In the genomic region with DNA sequence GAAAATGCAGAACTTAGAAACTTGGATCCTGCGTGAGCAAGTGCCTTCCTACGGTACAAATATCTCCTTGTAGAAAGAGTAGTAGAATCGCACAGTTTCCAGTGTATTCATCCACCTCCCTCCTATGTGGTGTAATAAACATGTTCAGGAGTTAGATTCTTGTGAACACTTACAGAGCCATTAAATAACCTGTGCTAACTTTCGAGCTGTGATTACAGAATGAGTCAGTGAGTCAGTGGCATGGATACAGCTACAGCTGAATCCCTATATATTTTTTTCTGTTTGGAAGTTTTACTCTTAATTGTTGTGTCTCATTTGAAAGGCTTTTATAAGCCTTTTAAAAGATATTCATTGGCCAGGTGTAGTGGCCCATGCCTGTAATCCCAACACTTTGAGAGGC, we compare ENCODE assay signal across 15 cellular contexts.
"Had no signal": no experiment of that assay in that cellular context is flagged by ENCODE, and none has a peak within 500 bp of the region (broad histone marks: within the 10 kb centered on the region; RNA-seq: fewer than 3 reads in every experiment).

No MANE protein-coding gene starts in this region.

- H3K4me3 ChIP-seq: adrenal gland, body of pancreas, pancreas, right atrium auricular region, upper lobe of left lung had no signal

- FAIRE-seq: pancreas had no signal

- H3K36me3 ChIP-seq: adrenal gland, pancreas, right atrium auricular region, upper lobe of left lung had no signal

- H3K4me1 ChIP-seq: body of pancreas, pancreas had no signal

- DNase-seq: activated B cell treated with CpG ODN at 0.5 μM for 24 hours; activated CD4-positive, alpha-beta T cell treated with anti-CD3 and anti-CD28 coated beads, Interleukin-2, amount 50 U/mL, for 1 hour; activated naive CD4-positive, alpha-beta T cell treated with anti-CD3 and anti-CD28 coated beads, Interleukin-2, amount 50 U/mL, for 16 hours; adrenal gland; body of pancreas; effector memory CD8-positive, alpha-beta T cell; erythroblast; head of caudate nucleus; left ventricle myocardium superior; pancreas; stimulated activated CD4-positive, alpha-beta T cell treated with anti-CD3 and anti-CD28 coated beads, Interleukin-1b, Interleukin-23, amount 100 ng/mL, for 48 hours; T-helper 17 cell; upper lobe of left lung had no signal

- H3K27me3 ChIP-seq: adrenal gland, body of pancreas, pancreas, right atrium auricular region, upper lobe of left lung had no signal

- H3K9me3 ChIP-seq: adrenal gland, body of pancreas, pancreas, right atrium auricular region, upper lobe of left lung had no signal

- ATAC-seq: body of pancreas; effector memory CD8-positive, alpha-beta T cell; stimulated activated memory B cell treated with anti-CD40 and anti-IgM and Interleukin-4, amounts not matched to agents 10 μg/mL and 1 μg/mL and 100 μg/mL, for 72 hours; T-helper 17 cell had no signal

- H3K27ac ChIP-seq: body of pancreas, pancreas had no signal
